Comparison of ENCODE assay signal across 20 cellular contexts in genomic region chr6:36516991-36517390, GRCh38.
"Had no signal": no experiment of that assay in that cellular context is flagged by ENCODE, and none has a peak within 500 bp of the region (broad histone marks: within the 10 kb centered on the region; RNA-seq: fewer than 3 reads in every experiment).

No MANE protein-coding gene starts in this region.

- H3K27me3 Mint-ChIP-seq: naive B cell; stimulated activated naive CD8-positive, alpha-beta T cell treated with anti-CD3 and anti-CD28 coated beads, Interleukin-15, Interleukin-2, amounts not matched to agents 100 ng/mL and 50 ng/mL, for 24 hours; type B pancreatic cell had no signal

- H3K4me1 ChIP-seq: lower lobe of right lung, parathyroid adenoma had no signal

- H3K27me3 ChIP-seq: body of pancreas, cardiac muscle cell, suprapubic skin had no signal

- DNase-seq: activated CD4-positive, alpha-beta T cell treated with anti-CD3 and anti-CD28 coated beads for 1 hour; activated CD8-positive, alpha-beta memory T cell treated with anti-CD3 and anti-CD28 coated beads for 24 hours; activated CD8-positive, alpha-beta memory T cell treated with anti-CD3 and anti-CD28 coated beads, Interleukin-2, amount 50 U/mL, for 4 hours; activated gamma-delta T cell; body of pancreas; kidney; lower lobe of right lung; mesendoderm; naive B cell; nucleus accumbens; right cardiac atrium; stimulated activated CD4-positive, alpha-beta T cell treated with anti-CD3 and anti-CD28 coated beads, Interleukin-12 subunit alpha, Interleukin-12 subunit beta, amount 100 ng/mL, for 4 hours; stimulated activated CD4-positive, alpha-beta T cell treated with anti-CD3 and anti-CD28 coated beads, Interleukin-4, amount 100 ng/mL, for 4 hours; T-helper 1 cell; T-helper 9 cell had no signal

- H3K4me3 ChIP-seq: body of pancreas, cardiac muscle cell, lower lobe of right lung, suprapubic skin had no signal

- H3K9me3 ChIP-seq: body of pancreas, lower lobe of right lung, suprapubic skin had no signal

- H3K9ac ChIP-seq: parathyroid adenoma had no signal

- H2AFZ ChIP-seq: parathyroid adenoma had no signal

- H3K79me2 ChIP-seq: parathyroid adenoma had no signal

- H3K27ac ChIP-seq: cardiac muscle cell, lower lobe of right lung, parathyroid adenoma, suprapubic skin had no signal

- H3K27ac Mint-ChIP-seq: type B pancreatic cell had no signal

- H3K4me3 Mint-ChIP-seq: stimulated activated naive CD8-positive, alpha-beta T cell treated with anti-CD3 and anti-CD28 coated beads, Interleukin-15, Interleukin-2, amounts not matched to agents 100 ng/mL and 50 ng/mL, for 24 hours; type B pancreatic cell had no signal

- H3K9me3 Mint-ChIP-seq: naive B cell; stimulated activated naive CD8-positive, alpha-beta T cell treated with anti-CD3 and anti-CD28 coated beads, Interleukin-15, Interleukin-2, amounts not matched to agents 100 ng/mL and 50 ng/mL, for 24 hours; type B pancreatic cell had no signal
